ENCODE assay signal across 9 cellular contexts in genomic region chr2:176454893-176455810, GRCh38.
DNase-seq lines count a peak whose midpoint lies in the region; ATAC-seq and TF ChIP-seq lines count a peak whose summit lies in the region.
"Had no signal": no experiment of that assay in that cellular context is flagged by ENCODE, and none has a peak within 500 bp of the region (broad histone marks: within the 10 kb centered on the region; RNA-seq: fewer than 3 reads in every experiment).

No MANE protein-coding gene starts in this region.

- no peak overlapping the region for H3K4me3 ChIP-seq in CD8-positive, alpha-beta memory T cell (ENCODE audit: low read length)
- H3K4me3 ChIP-seq in sigmoid colon = no peak overlapping the region

- H3K27ac ChIP-seq in CD8-positive, alpha-beta memory T cell (ENCODE audit: low read depth, low read length) = no peak overlapping the region
- peak overlapping the region; percentile 36 to 59 (median 53) for H3K27ac ChIP-seq in sigmoid colon

- H3K9me3 ChIP-seq in CD8-positive, alpha-beta memory T cell (ENCODE audit: low read length) = no peaks in the 10 kb centered on the region
- no peaks in the 10 kb centered on the region for H3K9me3 ChIP-seq in sigmoid colon

- WGBS in sigmoid colon, 2 donors = 23 to 25% methylated on average over 11 of the region's 11 CpGs

- DNase-seq in CD8-positive, alpha-beta memory T cell = peak; percentile 52 to 81 (median 66)
- peak; percentile 11 for DNase-seq in GOT3 (lab: John Stamatoyannopoulos, UW)
- peak; percentile 74 for DNase-seq in NCI-H1417 treated with DMSO at 0.1 percent for 48 hours (lab: John Stamatoyannopoulos, UW)
- peak; percentile 41 to 75 (median 50) for DNase-seq in T-helper 1 cell
- DNase-seq in anterior cingulate cortex (lab: John Stamatoyannopoulos, UW) = peak in 56 of 58 donors; percentile 3 to 97 (median 49)
- DNase-seq in hepatic stellate cell (ENCODE audit: low spot score) = peak; percentile 34
- peak; percentile 92 for DNase-seq in sigmoid colon

- peaks cover 14% of the 10 kb centered on the region for H3K27me3 ChIP-seq in CD8-positive, alpha-beta memory T cell (ENCODE audit: insufficient read depth, low read length, poor library complexity, severe bottlenecking)
- no peaks in the 10 kb centered on the region for H3K27me3 ChIP-seq in sigmoid colon

- no peaks in the 10 kb centered on the region for H3K4me1 ChIP-seq in CD8-positive, alpha-beta memory T cell (ENCODE audit: insufficient read depth, low read length)
- H3K4me1 ChIP-seq in sigmoid colon = peaks cover 0 to 12% (median 0%) of the 10 kb centered on the region in 4 donors

- H3K27me3 Mint-ChIP-seq in CD8-positive, alpha-beta memory T cell = peaks cover 29 to 53% of the 10 kb centered on the region in 2 donors

- TF ChIP-seq CTCF in sigmoid colon (IDR thresholded peaks at IDR 0.05) = peak; percentile 48 to 93 (median 82)

- no peaks in the 10 kb centered on the region for H3K36me3 Mint-ChIP-seq in CD8-positive, alpha-beta memory T cell
- H3K36me3 Mint-ChIP-seq: IgD-negative memory B cell had no signal

- no peak for TF ChIP-seq EP300 in sigmoid colon (IDR thresholded peaks at IDR 0.05)

- intact Hi-C loops in sigmoid colon (cut with DNase I) = loop anchor here (1.0 to 5.0 kb wide), 5 partner anchors 42 to 692 kb away; no protein-coding TSS in a partner anchor

- H3K4me1 Mint-ChIP-seq in CD8-positive, alpha-beta memory T cell = no peaks in the 10 kb centered on the region
- H3K4me1 Mint-ChIP-seq: IgD-negative memory B cell had no signal

- ATAC-seq in GM19455 (IDR thresholded peaks at IDR 0.05; ENCODE audit: unreplicated experiment) = no peak

- H3K27ac Mint-ChIP-seq in CD8-positive, alpha-beta memory T cell = peak overlapping the region in 1 of 8 donors; percentile 32
- H3K27ac Mint-ChIP-seq: IgD-negative memory B cell had no signal

- CTCF ChIA-PET in CD8-positive, alpha-beta memory T cell (lab: Charles Lee) = interaction anchor here (0.5 to 5.0 kb wide), 19 partner anchors 8 to 693 kb away, joined by 3 to 79 read pairs (median 4); no protein-coding TSS in a partner anchor

- H3K4me3 Mint-ChIP-seq in CD8-positive, alpha-beta memory T cell = no peak overlapping the region

- no peaks in the 10 kb centered on the region for H3K36me3 ChIP-seq in CD8-positive, alpha-beta memory T cell (ENCODE audit: insufficient read depth, low read length)
- H3K36me3 ChIP-seq in sigmoid colon = no peaks in the 10 kb centered on the region

- POLR2A ChIA-PET in CD8-positive, alpha-beta memory T cell (lab: Charles Lee) = interaction anchor here (0.8 kb wide), 1 partner anchor 328 kb away, joined by 4 read pairs; no protein-coding TSS in a partner anchor

- no peaks in the 10 kb centered on the region for H3K9me3 Mint-ChIP-seq in CD8-positive, alpha-beta memory T cell
- H3K9me3 Mint-ChIP-seq: IgD-negative memory B cell had no signal

- TF ChIP-seq POLR2A in sigmoid colon (IDR thresholded peaks at IDR 0.05) = no peak

Comparison
In these comparisons a context has a peak if more than half of its experiments do, and no peak if none do; other contexts are left out.
1. DNase-seq: peak in every context shown above with its lines; median percentile 92 in sigmoid colon; 74 in NCI-H1417 treated with DMSO at 0.1 percent for 48 hours; 66 in CD8-positive, alpha-beta memory T cell; 50 in T-helper 1 cell; 49 in anterior cingulate cortex; 34 in hepatic stellate cell; 11 in GOT3.